ENCODE assay signal across 24 cellular contexts in the genomic region with DNA sequence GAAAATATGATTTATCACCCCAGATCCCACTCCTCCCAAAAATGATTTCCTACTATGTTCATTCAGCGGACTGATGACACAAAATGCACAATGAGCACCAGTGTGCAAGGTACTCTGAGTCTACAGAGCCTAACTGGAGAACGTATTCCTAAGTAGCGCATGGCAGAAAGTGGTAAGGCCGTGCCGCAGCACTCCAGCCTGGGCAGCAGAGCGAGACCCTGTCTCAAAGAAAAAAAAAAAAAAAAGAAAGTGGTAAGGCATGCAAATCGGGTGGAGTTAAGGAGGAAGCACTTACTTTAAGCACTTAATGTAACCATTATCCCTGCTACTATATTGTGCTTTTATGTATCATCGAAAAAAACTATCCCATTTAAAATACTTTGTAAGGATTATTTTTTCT.
"Had no signal": no experiment of that assay in that cellular context is flagged by ENCODE, and none has a peak within 500 bp of the region (broad histone marks: within the 10 kb centered on the region; RNA-seq: fewer than 3 reads in every experiment).

No MANE protein-coding gene starts in this region.

- DNase-seq: activated CD4-positive, alpha-beta T cell treated with anti-CD3 and anti-CD28 coated beads for 48 hours; activated CD4-positive, alpha-beta T cell treated with anti-CD3 and anti-CD28 coated beads, Interleukin-2, amount 50 U/mL, for 48 hours; activated CD8-positive, alpha-beta memory T cell treated with anti-CD3 and anti-CD28 coated beads for 24 hours; activated gamma-delta T cell treated with Interleukin-2 at 50 U/mL for 16 hours; dermis blood vessel endothelial cell; effector CD4-positive, alpha-beta T cell; esophagus squamous epithelium; foreskin melanocyte; mesendoderm; pancreas; retina; sigmoid colon; small intestine; stimulated activated CD4-positive, alpha-beta T cell treated with anti-CD3 and anti-CD28 coated beads, Interleukin-4, amount 100 ng/mL, for 24 hours; stimulated activated naive B cell treated with anti-CD40 and anti-IgM and Interleukin-4, amounts not matched to agents 10 μg/mL and 1 μg/mL and 100 μg/mL, for 72 hours; stomach; T-helper 1 cell; thyroid gland; upper lobe of right lung had no signal

- H3K4me1 Mint-ChIP-seq: stimulated activated naive B cell treated with anti-CD40 and anti-IgM and Interleukin-4, amounts not matched to agents 10 μg/mL and 1 μg/mL and 100 μg/mL, for 72 hours had no signal

- H3K27ac ChIP-seq: esophagus squamous epithelium, pancreas, prostate gland, sigmoid colon, stomach, thyroid gland, upper lobe of right lung had no signal

- H3K9me3 Mint-ChIP-seq: activated naive CD4-positive, alpha-beta T cell treated with anti-CD3 and anti-CD28 coated beads, Interleukin-2, amount 50 U/mL, for 72 hours; natural killer cell treated with Interleukin-12 subunit alpha and Interleukin-12 subunit beta and Interleukin-15 and Interleukin-18, amount 100 ng/mL, for 72 hours; stimulated activated naive B cell treated with anti-CD40 and anti-IgM and Interleukin-4, amounts not matched to agents 10 μg/mL and 1 μg/mL and 100 μg/mL, for 72 hours; T-helper 2 cell treated with Interferon-gamma antibody and Interleukin-4, amounts not matched to agents 5 μg/mL and 100 μg/mL, for 36 hours had no signal

- H3K27me3 ChIP-seq: esophagus squamous epithelium, pancreas, sigmoid colon, stomach, thyroid gland, upper lobe of right lung had no signal

- ATAC-seq: activated CD4-positive, CD25-positive, alpha-beta regulatory T cell treated with anti-CD3 and anti-CD28 coated beads, Interleukin-2, amount 50 U/mL, for 24 hours; activated naive CD4-positive, alpha-beta T cell treated with anti-CD3 and anti-CD28 coated beads, Interleukin-2, amount 50 U/mL, for 72 hours; natural killer cell treated with Interleukin-12 subunit alpha and Interleukin-12 subunit beta and Interleukin-15 and Interleukin-18, amount 100 ng/mL, for 72 hours; pancreas; stimulated activated naive B cell treated with anti-CD40 and anti-IgM and Interleukin-4, amounts not matched to agents 10 μg/mL and 1 μg/mL and 100 μg/mL, for 72 hours; upper lobe of right lung had no signal

- H3K27me3 Mint-ChIP-seq: natural killer cell treated with Interleukin-12 subunit alpha and Interleukin-12 subunit beta and Interleukin-15 and Interleukin-18, amount 100 ng/mL, for 72 hours; stimulated activated naive B cell treated with anti-CD40 and anti-IgM and Interleukin-4, amounts not matched to agents 10 μg/mL and 1 μg/mL and 100 μg/mL, for 72 hours had no signal

- H3K27ac Mint-ChIP-seq: natural killer cell treated with Interleukin-12 subunit alpha and Interleukin-12 subunit beta and Interleukin-15 and Interleukin-18, amount 100 ng/mL, for 72 hours; stimulated activated naive B cell treated with anti-CD40 and anti-IgM and Interleukin-4, amounts not matched to agents 10 μg/mL and 1 μg/mL and 100 μg/mL, for 72 hours had no signal

- H3K36me3 ChIP-seq: prostate gland had no signal

- H3K9me3 ChIP-seq: esophagus squamous epithelium, pancreas, prostate gland, sigmoid colon, stomach, thyroid gland, upper lobe of right lung had no signal

- H3K4me3 ChIP-seq: esophagus squamous epithelium, pancreas, prostate gland, sigmoid colon, stomach, thyroid gland, upper lobe of right lung had no signal

- H3K4me3 Mint-ChIP-seq: natural killer cell treated with Interleukin-12 subunit alpha and Interleukin-12 subunit beta and Interleukin-15 and Interleukin-18, amount 100 ng/mL, for 72 hours; stimulated activated naive B cell treated with anti-CD40 and anti-IgM and Interleukin-4, amounts not matched to agents 10 μg/mL and 1 μg/mL and 100 μg/mL, for 72 hours; T-helper 2 cell treated with Interferon-gamma antibody and Interleukin-4, amounts not matched to agents 5 μg/mL and 100 μg/mL, for 36 hours had no signal

- H3K4me1 ChIP-seq: esophagus squamous epithelium, pancreas, prostate gland, sigmoid colon, stomach, thyroid gland, upper lobe of right lung had no signal
